In genomic region chr2:120231564-120231973, GRCh38 we compare ENCODE assay signal across 9 cellular contexts. TPM values are rescaled to one million over a fixed set of nuclear protein-coding genes. Genes with fewer than 3 reads are reported as not detected.
DNase-seq lines count a peak whose midpoint lies in the region; ATAC-seq, FAIRE-seq and TF ChIP-seq lines count a peak whose summit lies in the region.
"Had no signal": no experiment of that assay in that cellular context is flagged by ENCODE, and none has a peak within 500 bp of the region (broad histone marks: within the 10 kb centered on the region; RNA-seq: fewer than 3 reads in every experiment).

No MANE protein-coding gene starts in this region.

- peak overlapping the region; percentile 99 for H3K27ac Mint-ChIP-seq in activated CD8-positive, alpha-beta T cell treated with anti-CD3 and anti-CD28 coated beads, Interleukin-2, amount 10 ng/mL, durations not matched to agents 7 days and 5 days
- H3K27ac Mint-ChIP-seq in naive thymus-derived CD8-positive, alpha-beta T cell: peak overlapping the region; percentile 94 to 98 (median 97)

- peaks cover 61% of the 10 kb centered on the region for H3K4me1 Mint-ChIP-seq in activated CD8-positive, alpha-beta T cell treated with anti-CD3 and anti-CD28 coated beads, Interleukin-2, amount 10 ng/mL, durations not matched to agents 7 days and 5 days (ENCODE audit: low read depth)
- H3K4me1 Mint-ChIP-seq in naive thymus-derived CD8-positive, alpha-beta T cell: peaks cover 13 to 72% (median 66%) of the 10 kb centered on the region in 4 donors

- no peaks in the 10 kb centered on the region for H3K9me3 Mint-ChIP-seq in activated CD8-positive, alpha-beta T cell treated with anti-CD3 and anti-CD28 coated beads, Interleukin-2, amount 10 ng/mL, durations not matched to agents 7 days and 5 days (ENCODE audit: insufficient read depth)
- no peaks in the 10 kb centered on the region for H3K9me3 Mint-ChIP-seq in naive thymus-derived CD8-positive, alpha-beta T cell

- TF ChIP-seq POLR2A in GM12892 (IDR thresholded peaks at IDR 0.05; ENCODE audit: low read depth, low read length): no peak

- POLR2A ChIA-PET in activated CD8-positive, alpha-beta T cell treated with anti-CD3 and anti-CD28 coated beads, Interleukin-2, amount 10 ng/mL, durations not matched to agents 7 days and 5 days (lab: Charles Lee): interaction anchor here (1.0 to 2.2 kb wide), 8 partner anchors 9 to 82 kb away, joined by 3 to 20 read pairs (median 6); partner anchors contain the start of genes RALB and TMEM185B
- POLR2A ChIA-PET in naive thymus-derived CD8-positive, alpha-beta T cell (lab: Charles Lee): interaction anchor here (0.6 to 2.8 kb wide), 12 partner anchors 9 to 553 kb away, joined by 3 to 24 read pairs (median 4); partner anchors contain the start of genes RALB, TMEM177 and TMEM185B

- peaks cover 56% of the 10 kb centered on the region for H3K36me3 Mint-ChIP-seq in activated CD8-positive, alpha-beta T cell treated with anti-CD3 and anti-CD28 coated beads, Interleukin-2, amount 10 ng/mL, durations not matched to agents 7 days and 5 days (ENCODE audit: low read depth)
- H3K36me3 Mint-ChIP-seq in naive thymus-derived CD8-positive, alpha-beta T cell: no peaks in the 10 kb centered on the region

- H3K4me3 Mint-ChIP-seq in activated CD8-positive, alpha-beta T cell treated with anti-CD3 and anti-CD28 coated beads, Interleukin-2, amount 10 ng/mL, durations not matched to agents 7 days and 5 days: peak overlapping the region; percentile 99
- peak overlapping the region; percentile 89 to 97 (median 94) for H3K4me3 Mint-ChIP-seq in naive thymus-derived CD8-positive, alpha-beta T cell

- CTCF ChIA-PET in activated CD8-positive, alpha-beta T cell treated with anti-CD3 and anti-CD28 coated beads, Interleukin-2, amount 10 ng/mL, durations not matched to agents 7 days and 5 days (lab: Charles Lee): interaction anchor here (1.1 to 4.9 kb wide), 5 partner anchors 9 to 82 kb away, joined by 3 to 37 read pairs (median 7); partner anchors contain the start of gene TMEM185B

- ATAC-seq in HG02571 (IDR thresholded peaks at IDR 0.05; ENCODE audit: unreplicated experiment): peak; percentile 19
- peak; percentile 31 for ATAC-seq in activated CD8-positive, alpha-beta T cell treated with anti-CD3 and anti-CD28 coated beads, Interleukin-2, amount 10 ng/mL, durations not matched to agents 7 days and 5 days
- ATAC-seq in naive thymus-derived CD8-positive, alpha-beta T cell: peak; percentile 7 to 25

- no peaks in the 10 kb centered on the region for H3K27me3 Mint-ChIP-seq in activated CD8-positive, alpha-beta T cell treated with anti-CD3 and anti-CD28 coated beads, Interleukin-2, amount 10 ng/mL, durations not matched to agents 7 days and 5 days (ENCODE audit: low read depth)
- no peaks in the 10 kb centered on the region for H3K27me3 Mint-ChIP-seq in naive thymus-derived CD8-positive, alpha-beta T cell

- peak; percentile 76 for FAIRE-seq in GM12892 (lab: Jason Lieb, UNC)
- FAIRE-seq: H1 had no signal

- DNase-seq in GM12892 (ENCODE audit: insufficient read length): no peak
- peak; percentile 35 for DNase-seq in activated CD8-positive, alpha-beta T cell treated with anti-CD3 and anti-CD28 coated beads, Interleukin-2, amount 10 ng/mL, durations not matched to agents 7 days and 5 days
- peak in 1 of 10 donors; percentile 7 for DNase-seq in naive thymus-derived CD8-positive, alpha-beta T cell
- DNase-seq in NCI-H1436 (lab: John Stamatoyannopoulos, UW): no peak
- DNase-seq in COR-L47 (lab: John Stamatoyannopoulos, UW): no peak
- DNase-seq in NCI-H1105 treated with DMSO at 0.1 percent for 48 hours (lab: John Stamatoyannopoulos, UW): no peak
- no peak for DNase-seq in islet precursor cell

RNA-seq across cellular contexts. Expression of gene TMEM185B, which starts 8.4 kb away (rescaled TPM):
- 7.8 TPM for polyA plus RNA-seq in GM12892 (2012; ENCODE audit: missing spikeins)
- total RNA-seq in activated CD8-positive, alpha-beta T cell treated with anti-CD3 and anti-CD28 coated beads, Interleukin-2, amount 10 ng/mL, durations not matched to agents 7 days and 5 days: 10 to 100 TPM; 25.6 to 25.8 TPM
- 10 to 100 TPM; 18.5 to 20.5 TPM for total RNA-seq in naive thymus-derived CD8-positive, alpha-beta T cell
- 10 to 100 TPM; 12.7 to 16.7 (median 13.8) TPM for polyA plus RNA-seq in naive thymus-derived CD8-positive, alpha-beta T cell

RNA-seq across cellular contexts. Expression of gene RALB, which starts 21.1 kb away (rescaled TPM):
- 79.0 TPM for polyA plus RNA-seq in GM12892 (2012; ENCODE audit: missing spikeins)
- 10 to 100 TPM; 39.4 to 45.4 TPM for total RNA-seq in activated CD8-positive, alpha-beta T cell treated with anti-CD3 and anti-CD28 coated beads, Interleukin-2, amount 10 ng/mL, durations not matched to agents 7 days and 5 days
- 10 to 100 TPM; 12.3 to 13.8 TPM for total RNA-seq in naive thymus-derived CD8-positive, alpha-beta T cell
- 10 to 100 TPM; 17.6 to 25.8 (median 19.1) TPM for polyA plus RNA-seq in naive thymus-derived CD8-positive, alpha-beta T cell
